1 cellular context compared by ENCODE assay signal in the genomic region with DNA sequence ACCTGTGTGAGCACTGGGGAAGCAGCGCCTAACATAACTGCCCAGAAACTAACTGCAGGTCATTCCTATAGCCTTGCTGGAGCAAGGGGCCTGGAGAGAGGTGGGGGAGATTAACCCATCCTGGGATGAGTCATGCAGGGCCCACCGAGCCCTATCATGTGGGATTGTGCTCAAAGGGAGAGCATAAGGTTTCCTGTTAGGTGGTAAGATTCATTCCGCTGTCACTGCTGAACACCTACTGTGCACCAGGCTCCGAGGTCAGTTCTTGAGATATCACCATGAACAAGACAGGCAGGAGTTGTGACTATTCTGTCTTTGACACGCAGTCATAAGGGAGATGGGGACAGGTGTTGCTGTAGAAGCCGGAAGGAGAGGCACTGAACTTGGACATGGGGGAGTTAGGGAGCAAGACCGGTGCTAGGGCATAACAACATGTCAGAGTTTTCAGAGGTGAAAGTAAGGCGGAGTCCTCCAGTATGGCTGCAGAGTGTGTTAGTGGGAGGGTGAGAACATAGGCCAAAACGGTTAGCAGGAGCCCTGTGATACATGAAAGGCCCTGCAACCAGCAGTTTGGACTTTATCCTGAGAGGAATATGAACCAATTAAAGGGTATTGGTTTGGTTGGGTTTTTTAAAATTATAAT.
TF ChIP-seq lines count a peak whose summit lies in the region.

No MANE protein-coding gene starts in this region.

TF ChIP-seq in H1, 55 proteins besides CTCF, POLR2A, EP300 and RAD21:
- TF ChIP-seq POLR2AphosphoS5 (IDR thresholded peaks at IDR 0.05; ENCODE audit: low read depth, low read length) (0 out of 2 replicates have a peak, but pooled peaks have one; percentile 41), GABPA (IDR thresholded peaks at IDR 0.05; ENCODE audit: borderline replicate concordance, insufficient read depth, low read length) (no peak)
